In genomic region chr3:195248281-195248680, GRCh38 we compare ENCODE assay signal across 24 cellular contexts.
DNase-seq lines count a peak whose midpoint lies in the region; ATAC-seq and TF ChIP-seq lines count a peak whose summit lies in the region.
"Had no signal": no experiment of that assay in that cellular context is flagged by ENCODE, and none has a peak within 500 bp of the region (broad histone marks: within the 10 kb centered on the region; RNA-seq: fewer than 3 reads in every experiment).

No MANE protein-coding gene starts in this region.

- H3K27me3 Mint-ChIP-seq in stimulated activated naive B cell treated with anti-CD40 and anti-IgM and Interleukin-4, amounts not matched to agents 10 μg/mL and 1 μg/mL and 100 μg/mL, for 72 hours: no peaks in the 10 kb centered on the region
- H3K27me3 Mint-ChIP-seq: B cell had no signal

- no peak for TF ChIP-seq CTCF in WERI-Rb-1 (IDR thresholded peaks at IDR 0.05; ENCODE audit: low read depth, low read length)
- TF ChIP-seq CTCF in coronary artery (IDR thresholded peaks at IDR 0.05): no peak

- peaks cover 0 to 4% of the 10 kb centered on the region in 2 donors for H3K9me3 Mint-ChIP-seq in stimulated activated naive B cell treated with anti-CD40 and anti-IgM and Interleukin-4, amounts not matched to agents 10 μg/mL and 1 μg/mL and 100 μg/mL, for 72 hours
- H3K9me3 Mint-ChIP-seq: CD8-positive, alpha-beta T cell had no signal

- DNase-seq in WERI-Rb-1 (no peak), coronary artery (ENCODE audit: low spot score) (peak; percentile 17), islet precursor cell (peak; percentile 24), EL (no peak), DMS53 (lab: John Stamatoyannopoulos, UW) (no peak)
- DNase-seq in stimulated activated naive B cell treated with anti-CD40 and anti-IgM and Interleukin-4, amounts not matched to agents 10 μg/mL and 1 μg/mL and 100 μg/mL, for 72 hours: no peak
- DNase-seq: Caco-2; DMS79; GF-D8; GM23248; H9; Kasumi-1; NCI-H1105 treated with DMSO at 0.1 percent for 48 hours; NCI-H146; NCI-H2029; NCI-H526; NK-92 treated with Interleukin-12 subunit alpha and Interleukin-12 subunit beta, amount 100 ng/mL, for 24 hours; PC-3; SK-N-SH had no signal

- H3K27ac Mint-ChIP-seq in stimulated activated naive B cell treated with anti-CD40 and anti-IgM and Interleukin-4, amounts not matched to agents 10 μg/mL and 1 μg/mL and 100 μg/mL, for 72 hours: peak overlapping the region; percentile 56
- H3K27ac Mint-ChIP-seq: B cell had no signal

- H3K4me3 ChIP-seq in WERI-Rb-1 (ENCODE audit: low read depth, low read length) (no peak overlapping the region), coronary artery (no peak overlapping the region)
- H3K4me3 ChIP-seq: GM23248 had no signal

- no peak for ATAC-seq in stimulated activated naive B cell treated with anti-CD40 and anti-IgM and Interleukin-4, amounts not matched to agents 10 μg/mL and 1 μg/mL and 100 μg/mL, for 72 hours (replicated peaks)
- ATAC-seq in GM19395 (IDR thresholded peaks at IDR 0.05; ENCODE audit: unreplicated experiment): no peak
- ATAC-seq: CD8-positive, alpha-beta T cell; HepG2; PC-3 had no signal

- no peaks in the 10 kb centered on the region for H3K27me3 ChIP-seq in WERI-Rb-1 (ENCODE audit: insufficient read depth, low read depth, severe bottlenecking)

- no peak overlapping the region for H3K4me3 Mint-ChIP-seq in stimulated activated naive B cell treated with anti-CD40 and anti-IgM and Interleukin-4, amounts not matched to agents 10 μg/mL and 1 μg/mL and 100 μg/mL, for 72 hours
- H3K4me3 Mint-ChIP-seq: B cell; CD8-positive, alpha-beta T cell; H9 had no signal

- peaks cover 22 to 37% of the 10 kb centered on the region in 2 donors for H3K4me1 Mint-ChIP-seq in stimulated activated naive B cell treated with anti-CD40 and anti-IgM and Interleukin-4, amounts not matched to agents 10 μg/mL and 1 μg/mL and 100 μg/mL, for 72 hours

- no peaks in the 10 kb centered on the region for H3K36me3 ChIP-seq in WERI-Rb-1

- peak overlapping the region; percentile 89 for H3K27ac ChIP-seq in WERI-Rb-1
- no peak overlapping the region for H3K27ac ChIP-seq in coronary artery
- H3K27ac ChIP-seq: C4-2B, GM23248 had no signal

- no peaks in the 10 kb centered on the region for H3K9me3 ChIP-seq in WERI-Rb-1 (ENCODE audit: severe bottlenecking)
- H3K9me3 ChIP-seq: Caco-2, SK-N-SH had no signal

- H3K36me3 Mint-ChIP-seq in stimulated activated naive B cell treated with anti-CD40 and anti-IgM and Interleukin-4, amounts not matched to agents 10 μg/mL and 1 μg/mL and 100 μg/mL, for 72 hours: peaks cover 8 to 40% of the 10 kb centered on the region in 2 donors

Comparison
In these comparisons a context has a peak if more than half of its experiments do, and no peak if none do; other contexts are left out.
1. DNase-seq: peak in coronary artery (single experiment) and islet precursor cell (single experiment); none in WERI-Rb-1 (single experiment), stimulated activated naive B cell treated with anti-CD40 and anti-IgM and Interleukin-4, amounts not matched to agents 10 μg/mL and 1 μg/mL and 100 μg/mL, for 72 hours (single experiment), EL (single experiment) and DMS53 (single experiment).